ENCODE assay signal across 24 cellular contexts in the genomic region with DNA sequence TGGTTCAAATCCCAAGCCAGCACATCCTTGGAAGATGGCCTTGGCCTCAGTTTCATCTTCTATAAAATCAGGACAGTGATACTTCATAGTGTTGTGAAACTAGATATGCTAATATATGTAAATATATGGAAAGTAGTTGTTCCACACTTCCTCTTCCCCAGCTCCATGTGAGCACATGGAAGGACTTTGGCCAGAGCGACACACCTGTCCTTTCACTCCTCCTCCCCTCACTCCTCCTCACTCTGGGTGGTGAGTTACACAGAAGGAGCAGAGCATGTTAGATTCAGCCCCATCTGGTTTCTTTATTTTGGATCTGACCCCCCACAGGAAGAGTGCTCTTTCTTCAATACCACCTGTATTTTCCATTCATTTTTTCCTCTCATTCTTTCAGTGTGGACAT.
"Had no signal": no experiment of that assay in that cellular context is flagged by ENCODE, and none has a peak within 500 bp of the region (broad histone marks: within the 10 kb centered on the region; RNA-seq: fewer than 3 reads in every experiment).

No MANE protein-coding gene starts in this region.

- H3K27me3 Mint-ChIP-seq: naive thymus-derived CD8-positive, alpha-beta T cell; progenitor cell of endocrine pancreas; stimulated activated naive CD8-positive, alpha-beta T cell treated with anti-CD3 and anti-CD28 coated beads, Interleukin-15, amount 100 ng/mL, for 72 hours; type B pancreatic cell had no signal

- FAIRE-seq: keratinocyte had no signal

- H3K36me3 Mint-ChIP-seq: stimulated activated effector memory CD8-positive, alpha-beta T cell treated with anti-CD3 and anti-CD28 coated beads, Interleukin-12 subunit alpha, Interleukin-12 subunit beta, amount 100 ng/mL, for 72 hours had no signal

- ATAC-seq: left cardiac atrium; naive thymus-derived CD8-positive, alpha-beta T cell; right cardiac atrium; sciatic nerve; stimulated activated effector memory CD8-positive, alpha-beta T cell treated with anti-CD3 and anti-CD28 coated beads, Interleukin-12 subunit alpha, Interleukin-12 subunit beta, amount 100 ng/mL, for 72 hours; stimulated activated naive CD8-positive, alpha-beta T cell treated with anti-CD3 and anti-CD28 coated beads, Interleukin-15, amount 100 ng/mL, for 72 hours had no signal

- H3K27me3 ChIP-seq: ovary, spleen, tibial nerve, uterus had no signal

- H3K36me3 ChIP-seq: left ventricle myocardium inferior, ovary, uterus had no signal

- H3K9me3 Mint-ChIP-seq: stimulated activated effector memory CD8-positive, alpha-beta T cell treated with anti-CD3 and anti-CD28 coated beads, Interleukin-12 subunit alpha, Interleukin-12 subunit beta, amount 100 ng/mL, for 72 hours had no signal

- H3K27ac Mint-ChIP-seq: progenitor cell of endocrine pancreas; stimulated activated effector memory CD8-positive, alpha-beta T cell treated with anti-CD3 and anti-CD28 coated beads, Interleukin-12 subunit alpha, Interleukin-12 subunit beta, amount 100 ng/mL, for 72 hours; type B pancreatic cell had no signal

- H3K9me3 ChIP-seq: ovary, uterus had no signal

- H3K4me1 ChIP-seq: spleen, tibial nerve, uterus had no signal

- H3K4me3 Mint-ChIP-seq: naive thymus-derived CD8-positive, alpha-beta T cell; stimulated activated effector memory CD8-positive, alpha-beta T cell treated with anti-CD3 and anti-CD28 coated beads, Interleukin-12 subunit alpha, Interleukin-12 subunit beta, amount 100 ng/mL, for 72 hours; stimulated activated naive CD8-positive, alpha-beta T cell treated with anti-CD3 and anti-CD28 coated beads, Interleukin-15, amount 100 ng/mL, for 72 hours; type B pancreatic cell had no signal

- DNase-seq: head of caudate nucleus; kidney glomerular epithelial cell; left cardiac atrium; left ventricle myocardium inferior; mesendoderm; midbrain; naive thymus-derived CD8-positive, alpha-beta T cell; ovary; retina; right cardiac atrium; spleen; stimulated activated CD4-positive, alpha-beta T cell treated with anti-CD3 and anti-CD28 coated beads, Interleukin-4, amount 100 ng/mL, for 24 hours; stimulated activated naive CD4-positive, alpha-beta T cell treated with Interleukin-2 at 50 U/mL for 16 hours; stimulated activated naive CD8-positive, alpha-beta T cell treated with anti-CD3 and anti-CD28 coated beads, Interleukin-15, amount 100 ng/mL, for 72 hours; substantia nigra; uterus had no signal

- H3K4me3 ChIP-seq: left ventricle myocardium inferior, lung, ovary, skin epidermis, spleen, tibial nerve, uterus had no signal

- H3K27ac ChIP-seq: left ventricle myocardium inferior, ovary, skin epidermis, spleen, tibial nerve, uterus had no signal
